ENCODE assay signal across 9 cellular contexts in the genomic region with DNA sequence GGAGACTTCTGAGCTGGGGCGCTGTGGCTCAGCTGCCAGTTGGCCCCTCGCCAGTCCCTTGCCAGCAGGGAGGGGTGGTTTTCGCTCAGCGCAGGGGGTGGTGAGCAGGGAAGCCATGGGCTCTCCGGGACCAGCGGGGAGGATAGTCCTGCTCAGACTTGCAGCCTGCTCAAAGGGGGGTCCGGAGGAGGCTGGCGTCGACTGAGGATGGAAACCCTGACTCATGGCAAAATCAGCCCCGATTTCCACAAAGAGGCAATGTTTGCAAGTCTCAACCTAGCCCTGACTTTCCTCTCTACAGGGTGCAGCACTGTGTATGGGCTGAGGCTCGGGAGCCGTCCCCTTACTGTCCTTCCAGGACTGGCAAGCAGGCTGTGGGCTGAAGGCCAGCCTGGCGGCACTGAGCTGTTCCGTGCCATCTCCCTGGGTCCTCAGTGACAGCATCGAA. TPM values are rescaled to one million over a fixed set of nuclear protein-coding genes. Genes with fewer than 3 reads are reported as not detected.
DNase-seq lines count a peak whose midpoint lies in the region; ATAC-seq, FAIRE-seq and TF ChIP-seq lines count a peak whose summit lies in the region.
"Had no signal": no experiment of that assay in that cellular context is flagged by ENCODE, and none has a peak within 500 bp of the region (broad histone marks: within the 10 kb centered on the region; RNA-seq: fewer than 3 reads in every experiment).

No MANE protein-coding gene starts in this region.

- ATAC-seq in pancreas (peak in 3 of 4 donors; percentile 36 to 68 (median 38)), GM19035 (IDR thresholded peaks at IDR 0.05; ENCODE audit: unreplicated experiment) (no peak)

- TF ChIP-seq CTCF in endodermal cell (conservative IDR thresholded peaks at IDR 0.05) (no peak), pancreas (IDR thresholded peaks at IDR 0.05) (no peak), GM13976 (IDR thresholded peaks at IDR 0.05; ENCODE audit: borderline replicate concordance, control extremely low read depth, extremely low read depth, insufficient read depth, missing control alignments) (no peak)

- no peaks in the 10 kb centered on the region for H3K4me1 Mint-ChIP-seq in endodermal cell

- WGBS in endodermal cell (ENCODE audit: insufficient coverage in 1 of 2, insufficient read length in 1 of 2), 2 experiments, result 91 to 94% methylated on average over 8 to 15 of the region's 15 CpGs
- WGBS in pancreas, 2 donors, result 54 to 60% methylated on average over 15 of the region's 15 CpGs

- H3K9me3 Mint-ChIP-seq in endodermal cell, result no peaks in the 10 kb centered on the region

- H3K4me3 Mint-ChIP-seq in endodermal cell, result no peak overlapping the region

- in situ Hi-C loops in GM13976 (cut with MboI; ENCODE audit: low sequenced_read_pairs, unreplicated experiment), result no loop called here

- peak overlapping the region in 5 of 11 experiments; percentile 4 to 53 (median 27); a peak in 5 of 22 replicates for H3K27ac ChIP-seq in BLaER1 treated with 17β-estradiol and CSF1 and Interleukin-3, amounts not matched to agents 10 nM and 100 nM
- peak overlapping the region; percentile 32 for H3K27ac ChIP-seq in endodermal cell (ENCODE audit: low read depth, low read length)
- H3K27ac ChIP-seq in pancreas, result no peak overlapping the region

- H3K27me3 Mint-ChIP-seq in endodermal cell (ENCODE audit: insufficient read depth), result no peaks in the 10 kb centered on the region

- H3K4me3 ChIP-seq in BLaER1 treated with 17β-estradiol and CSF1 and Interleukin-3, amounts not matched to agents 10 nM and 100 nM, result no peak overlapping the region
- H3K4me3 ChIP-seq in endodermal cell (ENCODE audit: low read length), result no peak overlapping the region
- no peak overlapping the region for H3K4me3 ChIP-seq in pancreas

- H4K20me1 ChIP-seq in BLaER1 treated with 17β-estradiol and CSF1 and Interleukin-3, amounts not matched to agents 10 nM and 100 nM, result peaks cover 0 to 50% (median 7%) of the 10 kb centered on the region in 11 experiments; a peak in 9 of 22 replicates

- peaks cover 0 to 29% (median 0%) of the 10 kb centered on the region in 11 experiments; a peak in 4 of 22 replicates for H3K27me3 ChIP-seq in BLaER1 treated with 17β-estradiol and CSF1 and Interleukin-3, amounts not matched to agents 10 nM and 100 nM
- H3K27me3 ChIP-seq in endodermal cell (ENCODE audit: control insufficient read depth, insufficient read depth, low read length, poor library complexity, severe bottlenecking), result no peaks in the 10 kb centered on the region
- no peaks in the 10 kb centered on the region for H3K27me3 ChIP-seq in pancreas

- intact Hi-C loops in pancreas (cut with DNase I), result no loop called here

- DNase-seq in NCI-H2171 (lab: John Stamatoyannopoulos, UW) (peak; percentile 96), endodermal cell (no peak), pancreas (no peak), GM13976 (ENCODE audit: low spot score) (no peak), DMS53 (lab: John Stamatoyannopoulos, UW) (no peak)
- DNase-seq in activated CD4-positive, CD25-positive, alpha-beta regulatory T cell (lab: John Stamatoyannopoulos, UW), result no peak
- DNase-seq: mesendoderm had no signal

- peak overlapping the region in 6 of 11 experiments; percentile 26 to 48 (median 31); a peak in 5 of 22 replicates for H3K9ac ChIP-seq in BLaER1 treated with 17β-estradiol and CSF1 and Interleukin-3, amounts not matched to agents 10 nM and 100 nM
- H3K9ac ChIP-seq in endodermal cell (ENCODE audit: extremely low read depth, low read length, poor library complexity, severe bottlenecking), result no peak overlapping the region

- peak overlapping the region; percentile 18 to 77 (median 66); a peak in 21 of 22 replicates for H3K4me2 ChIP-seq in BLaER1 treated with 17β-estradiol and CSF1 and Interleukin-3, amounts not matched to agents 10 nM and 100 nM

- no peak overlapping the region for H3K27ac Mint-ChIP-seq in endodermal cell

- H3K9me3 ChIP-seq in BLaER1 treated with 17β-estradiol and CSF1 and Interleukin-3, amounts not matched to agents 10 nM and 100 nM (replicated peaks in 1 of 11), result no peaks in the 10 kb centered on the region
- H3K9me3 ChIP-seq in endodermal cell (ENCODE audit: control insufficient read depth, low read length) (no peaks in the 10 kb centered on the region), pancreas (no peaks in the 10 kb centered on the region)

- H3K36me3 Mint-ChIP-seq in endodermal cell (ENCODE audit: low read depth), result peaks cover 73% of the 10 kb centered on the region

- peaks cover 0 to 57% (median 38%) of the 10 kb centered on the region in 11 experiments; a peak in 15 of 22 replicates for H3K36me3 ChIP-seq in BLaER1 treated with 17β-estradiol and CSF1 and Interleukin-3, amounts not matched to agents 10 nM and 100 nM
- peaks cover 80% of the 10 kb centered on the region for H3K36me3 ChIP-seq in endodermal cell (ENCODE audit: control insufficient read depth, insufficient read depth, low read length)
- H3K36me3 ChIP-seq in pancreas, result no peaks in the 10 kb centered on the region

- H3K4me1 ChIP-seq in BLaER1 treated with 17β-estradiol and CSF1 and Interleukin-3, amounts not matched to agents 10 nM and 100 nM, result peaks cover 15 to 56% (median 46%) of the 10 kb centered on the region in 10 experiments
- no peaks in the 10 kb centered on the region for H3K4me1 ChIP-seq in endodermal cell (ENCODE audit: control insufficient read depth, insufficient read depth, low read length)
- H3K4me1 ChIP-seq in pancreas, result no peaks in the 10 kb centered on the region

- no peak for FAIRE-seq in pancreas (lab: Jason Lieb, UNC)

RNA-seq across cellular contexts. Expression of gene FBLN1, which starts 35.1 kb away (rescaled TPM):
- total RNA-seq in endodermal cell (100 to 1,000 TPM; 226 to 305 TPM), pancreas (100 to 1,000 TPM in 1 of 6 donors, 10 to 100 TPM in 5; 12.0 to 114 (median 44.5) TPM)
- 268 TPM for polyA plus RNA-seq in endodermal cell (2013, experiment 1 of 2)
- polyA plus RNA-seq in endodermal cell (2013, experiment 2 of 2), result 268 TPM
- 10 to 100 TPM; 12.0 to 14.8 TPM for polyA plus RNA-seq in pancreas
